Comparison of ENCODE assay signal across 30 cellular contexts in genomic region chr6:10401004-10401536, GRCh38. TPM values are rescaled to one million over a fixed set of nuclear protein-coding genes. Genes with fewer than 3 reads are reported as not detected.
DNase-seq lines count a peak whose midpoint lies in the region; FAIRE-seq and TF ChIP-seq lines count a peak whose summit lies in the region.
"Had no signal": no experiment of that assay in that cellular context is flagged by ENCODE, and none has a peak within 500 bp of the region (broad histone marks: within the 10 kb centered on the region; RNA-seq: fewer than 3 reads in every experiment).

No MANE protein-coding gene starts in this region.

- peak overlapping the region; percentile 20 for H3K9ac ChIP-seq in SK-N-MC (ENCODE audit: insufficient read length)
- H3K9ac ChIP-seq: neural progenitor cell, parathyroid adenoma had no signal

- DNase-seq in HFFc6 (no peak), SK-N-MC (ENCODE audit: low read depth, low spot score) (no peak), foreskin melanocyte (peak; percentile 50), type B pancreatic cell (ENCODE audit: extremely low spot score, unreplicated experiment) (no peak), frontal cortex (ENCODE audit: low spot score in 2 of 2) (no peak), NCI-H2107 treated with DMSO at 0.1 percent for 48 hours (lab: John Stamatoyannopoulos, UW; ENCODE audit: unreplicated experiment) (no peak), pons (ENCODE audit: low spot score) (no peak)
- DNase-seq: activated CD4-positive, alpha-beta T cell treated with anti-CD3 and anti-CD28 coated beads for 48 hours; activated CD8-positive, alpha-beta memory T cell treated with anti-CD3 and anti-CD28 coated beads for 24 hours; activated naive CD4-positive, alpha-beta T cell treated with anti-CD3 and anti-CD28 coated beads, Interleukin-2, amount 50 U/mL, for 16 hours; activated T-cell treated with anti-CD3 and anti-CD28 coated beads for 4 hours; cerebellar nuclear complex; NCI-H1105; NCI-H2029; NCI-H2227 treated with DMSO at 0.1 percent for 48 hours; NCI-H526; NK-92 treated with Interleukin-12 subunit alpha and Interleukin-12 subunit beta, amount 100 ng/mL, for 24 hours; right cardiac atrium; SJCRH30; stimulated activated CD4-positive, alpha-beta T cell treated with anti-CD3 and anti-CD28 coated beads, Interleukin-1b, Interleukin-23, amount 100 ng/mL, for 48 hours; stimulated activated naive CD4-positive, alpha-beta T cell treated with Interleukin-2 at 50 U/mL for 16 hours; uterus had no signal

- H3K36me3 Mint-ChIP-seq in HFFc6 (ENCODE audit: low read depth) (peaks cover 84% of the 10 kb centered on the region), type B pancreatic cell (peaks cover 56% of the 10 kb centered on the region)
- H3K36me3 Mint-ChIP-seq: neural progenitor cell had no signal

- peak overlapping the region; percentile 77 for H3K27ac Mint-ChIP-seq in HFFc6
- H3K27ac Mint-ChIP-seq in type B pancreatic cell: peak overlapping the region; percentile 72
- H3K27ac Mint-ChIP-seq: activated T-helper 2 cell treated with anti-CD3 and anti-CD28 coated beads, Interferon-gamma antibody, Interleukin-2, Interleukin-4, amounts not matched to agents 10 μg/mL and 5 μg/mL and 100 μg/mL, durations not matched to agents 14 hours and 24 hours and 36 hours; neural progenitor cell had no signal

- H3K4me3 Mint-ChIP-seq in HFFc6 (peak overlapping the region; percentile 40), type B pancreatic cell (peak overlapping the region; percentile 66)
- H3K4me3 Mint-ChIP-seq: neural progenitor cell had no signal

- FAIRE-seq in frontal cortex (lab: Jason Lieb, UNC): no peak
- FAIRE-seq: endometrium, GM12892 had no signal

- no peaks in the 10 kb centered on the region for H3K9me3 Mint-ChIP-seq in HFFc6
- no peaks in the 10 kb centered on the region for H3K9me3 Mint-ChIP-seq in type B pancreatic cell

- H3K27me3 Mint-ChIP-seq in HFFc6 (ENCODE audit: insufficient read depth) (peaks cover 3% of the 10 kb centered on the region), type B pancreatic cell (peaks cover 55% of the 10 kb centered on the region)

- 0 out of 2 replicates have a peak, but pooled peaks have one; percentile 17 for TF ChIP-seq CTCF in HFFc6 (IDR thresholded peaks at IDR 0.05)
- peak; percentile 39 for TF ChIP-seq CTCF in type B pancreatic cell (conservative IDR thresholded peaks at IDR 0.05)

- peaks cover 86% of the 10 kb centered on the region for H3K4me1 Mint-ChIP-seq in HFFc6 (ENCODE audit: low read depth)
- peaks cover 54% of the 10 kb centered on the region for H3K4me1 Mint-ChIP-seq in type B pancreatic cell (ENCODE audit: unreplicated experiment)

- no peaks in the 10 kb centered on the region for H3K9me3 ChIP-seq in SK-N-MC (ENCODE audit: low read depth, low read length)
- H3K9me3 ChIP-seq: HAP-1, SJCRH30, thoracic aorta, uterus had no signal

- peak overlapping the region; percentile 79 for H3K4me3 ChIP-seq in SK-N-MC
- H3K4me3 ChIP-seq: HAP-1, neural progenitor cell, SJCRH30, thoracic aorta, uterus had no signal

- peak overlapping the region; percentile 86 for H3K27ac ChIP-seq in SK-N-MC
- H3K27ac ChIP-seq: neural progenitor cell, parathyroid adenoma, SJCRH30, thoracic aorta, uterus had no signal

- H3K36me3 ChIP-seq in SK-N-MC (ENCODE audit: insufficient read depth, low read length): peaks cover 71% of the 10 kb centered on the region
- H3K36me3 ChIP-seq: neural progenitor cell, thoracic aorta, uterus had no signal

RNA-seq across cellular contexts. Expression of gene TFAP2A, which starts 13.8 kb away (rescaled TPM):
- total RNA-seq in HFFc6 (2021; fragmentation: NEBNext Ultra II Directional; extraction: Animal tissue kit (Norgen Biotek cat#: 25700)): 10 to 100 TPM; 64.1 to 89.0 (median 83.8) TPM
- total RNA-seq in type B pancreatic cell (ENCODE audit: low replicate concordance): 66.6 and 143 TPM in 2 replicates
- not detected for total RNA-seq in frontal cortex
- total RNA-seq: dermis microvascular lymphatic vessel endothelial cell had no signal

Comparison
In these comparisons a context has a peak if more than half of its experiments do, and no peak if none do; other contexts are left out.
1. RNA of gene TFAP2A, which starts 13.8 kb away (total RNA-seq): 64.1 to 89.0 TPM in HFFc6 and 66.6 to 143 TPM in type B pancreatic cell; not detected in frontal cortex (single experiment); every median in the first group is over 10 times any median in the second.